In the genomic region with DNA sequence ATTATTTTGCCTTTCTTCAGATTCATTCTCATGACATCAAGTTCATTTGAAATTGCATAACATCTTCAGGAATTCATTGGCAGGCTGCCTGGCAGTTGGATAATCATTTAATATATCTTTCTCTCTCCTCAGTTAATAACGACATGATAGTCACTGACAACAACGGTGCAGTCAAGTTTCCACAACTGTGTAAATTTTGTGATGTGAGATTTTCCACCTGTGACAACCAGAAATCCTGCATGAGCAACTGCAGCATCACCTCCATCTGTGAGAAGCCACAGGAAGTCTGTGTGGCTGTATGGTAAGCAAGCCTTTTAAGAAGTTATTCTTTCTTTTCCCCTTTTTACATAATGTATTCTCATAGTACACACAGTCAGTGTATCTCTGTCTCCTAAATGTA, we compare ENCODE assay signal across 9 cellular contexts. TPM values are rescaled to one million over a fixed set of nuclear protein-coding genes. Genes with fewer than 3 reads are reported as not detected.
DNase-seq lines count a peak whose midpoint lies in the region; ATAC-seq, FAIRE-seq and TF ChIP-seq lines count a peak whose summit lies in the region.
"Had no signal": no experiment of that assay in that cellular context is flagged by ENCODE, and none has a peak within 500 bp of the region (broad histone marks: within the 10 kb centered on the region; RNA-seq: fewer than 3 reads in every experiment).

No MANE protein-coding gene starts in this region.

- intact Hi-C loops in activated naive CD4-positive, alpha-beta T cell treated with anti-CD3 and anti-CD28 coated beads for 36 hours (cut with micrococcal nuclease) = loop anchor here (1.0 to 5.0 kb wide), 7 partner anchors 9 to 888 kb away; a partner anchor contains a TSS
- intact Hi-C loops in kidney (cut with DNase I) = no loop called here

- H3K36me3 ChIP-seq in kidney (ENCODE audit: control insufficient read depth in 1 of 2, insufficient read depth in 2 of 2, low read length in 2 of 2) (peaks cover 18 to 35% of the 10 kb centered on the region in 2 donors), suprapubic skin (peaks cover 31% of the 10 kb centered on the region)

- no peaks in the 10 kb centered on the region for H3K9me3 Mint-ChIP-seq in activated naive CD4-positive, alpha-beta T cell treated with anti-CD3 and anti-CD28 coated beads for 36 hours

- TF ChIP-seq EP300 in suprapubic skin (IDR thresholded peaks at IDR 0.05) = no peak

- ATAC-seq in GM21528 (IDR thresholded peaks at IDR 0.05; ENCODE audit: low FRiP score, unreplicated experiment) = peak; percentile 74
- ATAC-seq: K562 had no signal

- no peak overlapping the region for H3K9ac ChIP-seq in kidney (ENCODE audit: low read length in 2 of 2)

- H3K27me3 Mint-ChIP-seq in activated naive CD4-positive, alpha-beta T cell treated with anti-CD3 and anti-CD28 coated beads for 36 hours (ENCODE audit: low read depth) = no peaks in the 10 kb centered on the region

- no peak overlapping the region for H3K4me3 ChIP-seq in kidney (ENCODE audit: low read length in 2 of 2)
- H3K4me3 ChIP-seq in suprapubic skin = no peak overlapping the region
- H3K4me3 ChIP-seq: K562 had no signal

- peak; percentile 83 for DNase-seq in EL
- DNase-seq in Kasumi-1 (lab: John Stamatoyannopoulos, UW) = peak; percentile 67 to 69
- DNase-seq in activated naive CD4-positive, alpha-beta T cell treated with anti-CD3 and anti-CD28 coated beads for 36 hours = peak; percentile 76
- no peak for DNase-seq in kidney
- peak; percentile 67 to 80 for DNase-seq in suprapubic skin (ENCODE audit: low spot score in 2 of 2)
- DNase-seq in middle frontal gyrus (ENCODE audit: extremely low spot score, low spot score) = no peak
- no peak for DNase-seq in NCI-H187 (lab: John Stamatoyannopoulos, UW)

- H3K4me3 Mint-ChIP-seq in activated naive CD4-positive, alpha-beta T cell treated with anti-CD3 and anti-CD28 coated beads for 36 hours = peak overlapping the region; percentile 56

- H3K9me3 ChIP-seq in kidney (ENCODE audit: control insufficient read depth in 1 of 2, low read length in 2 of 2) (no peaks in the 10 kb centered on the region), suprapubic skin (no peaks in the 10 kb centered on the region)

- peak; percentile 76 for FAIRE-seq in kidney (lab: Jason Lieb, UNC)
- FAIRE-seq: K562 had no signal

- H3K27ac ChIP-seq in kidney (ENCODE audit: low read depth in 2 of 2, low read length in 2 of 2) (peak overlapping the region; percentile 35 to 78), suprapubic skin (peak overlapping the region; percentile 29)

- peak overlapping the region; percentile 98 for H3K27ac Mint-ChIP-seq in activated naive CD4-positive, alpha-beta T cell treated with anti-CD3 and anti-CD28 coated beads for 36 hours

- peaks cover 92% of the 10 kb centered on the region for H3K4me1 Mint-ChIP-seq in activated naive CD4-positive, alpha-beta T cell treated with anti-CD3 and anti-CD28 coated beads for 36 hours (ENCODE audit: low read depth)

- no peak for TF ChIP-seq POLR2A in suprapubic skin (IDR thresholded peaks at IDR 0.05)

- H3K4me1 ChIP-seq in kidney (ENCODE audit: control insufficient read depth in 1 of 2, insufficient read depth in 1 of 2, low read depth in 1 of 2, low read length in 2 of 2) = peaks cover 32 to 36% of the 10 kb centered on the region in 2 donors
- H3K4me1 ChIP-seq in suprapubic skin = peaks cover 63% of the 10 kb centered on the region

- no peaks in the 10 kb centered on the region for H3K27me3 ChIP-seq in suprapubic skin

- no peak for TF ChIP-seq CTCF in kidney (IDR thresholded peaks at IDR 0.05; ENCODE audit: borderline replicate concordance, extremely low read depth, insufficient read depth)
- no peak for TF ChIP-seq CTCF in suprapubic skin (IDR thresholded peaks at IDR 0.05)

- H3K36me3 Mint-ChIP-seq in activated naive CD4-positive, alpha-beta T cell treated with anti-CD3 and anti-CD28 coated beads for 36 hours (ENCODE audit: low read depth) = peaks cover 71% of the 10 kb centered on the region

- 2% methylated on average over 2 of the region's 2 CpGs for WGBS in suprapubic skin

- CTCF ChIA-PET in activated naive CD4-positive, alpha-beta T cell treated with anti-CD3 and anti-CD28 coated beads for 36 hours (lab: Charles Lee) = interaction anchor here (0.6 to 1.3 kb wide), 5 partner anchors 11 to 325 kb away, joined by 3 to 7 read pairs (median 5); no protein-coding TSS in a partner anchor

RNA-seq across cellular contexts. Expression of a gene that starts 38.2 kb away (rescaled TPM):
- 10 to 100 TPM; 57.8 to 58.1 TPM for total RNA-seq in activated naive CD4-positive, alpha-beta T cell treated with anti-CD3 and anti-CD28 coated beads for 36 hours
- total RNA-seq in kidney = 243 TPM
- polyA plus RNA-seq in kidney (ENCODE audit: insufficient read depth, low read depth, low replicate concordance) = 81.8 TPM
- 10 to 100 TPM; 63.7 to 84.3 (median 83.3) TPM for total RNA-seq in suprapubic skin

Comparison
In these comparisons a context has a peak if more than half of its experiments do, and no peak if none do; other contexts are left out.
1. DNase-seq: peak in EL (single experiment), Kasumi-1 (2 of 2), activated naive CD4-positive, alpha-beta T cell treated with anti-CD3 and anti-CD28 coated beads for 36 hours (single experiment) and suprapubic skin (2 of 2); none in kidney (single experiment), middle frontal gyrus (single experiment) and NCI-H187 (0 of 2).